ENCODE assay signal across 8 cellular contexts in genomic region chrX:119880552-119881437, GRCh38. TPM values are rescaled to one million over a fixed set of nuclear protein-coding genes. Genes with fewer than 3 reads are reported as not detected.
A peak's percentile ranks its signal among the peaks of the same experiment; 100 is the strongest.
DNase-seq lines count a peak whose midpoint lies in the region; ATAC-seq, FAIRE-seq and TF ChIP-seq lines count a peak whose summit lies in the region.

No MANE protein-coding gene starts in this region.

- POLR2A ChIA-PET in activated CD4-positive, alpha-beta memory T cell treated with anti-CD3 and anti-CD28 coated beads for 36 hours (lab: Charles Lee) = interaction anchor here (0.5 kb wide), 1 partner anchor 101 kb away, joined by 4 read pairs; no protein-coding TSS in a partner anchor

- no peak overlapping the region for H3K4me3 Mint-ChIP-seq in CD14-positive monocyte
- H3K4me3 Mint-ChIP-seq in activated CD4-positive, alpha-beta memory T cell treated with anti-CD3 and anti-CD28 coated beads for 36 hours = no peak overlapping the region

- no peak overlapping the region for H3K9ac ChIP-seq in parathyroid adenoma

- no peaks in the 10 kb centered on the region for H3K9me3 Mint-ChIP-seq in CD14-positive monocyte
- H3K9me3 Mint-ChIP-seq in activated CD4-positive, alpha-beta memory T cell treated with anti-CD3 and anti-CD28 coated beads for 36 hours = no peaks in the 10 kb centered on the region

- CTCF ChIA-PET in activated CD4-positive, alpha-beta memory T cell treated with anti-CD3 and anti-CD28 coated beads for 36 hours (lab: Charles Lee) = interaction anchor here (0.6 to 1.8 kb wide), 3 partner anchors 11 to 89 kb away, joined by 4 read pairs; partner anchors contain the start of genes RPL39 and UPF3B

- H3K27ac ChIP-seq in parathyroid adenoma = no peak overlapping the region

- H3K9me3 ChIP-seq in parathyroid adenoma (ENCODE audit: control insufficient read depth, low read length) = no peaks in the 10 kb centered on the region

- intact Hi-C loops in CD14-positive monocyte (cut with micrococcal nuclease) = no loop called here
- intact Hi-C loops in activated CD4-positive, alpha-beta memory T cell treated with anti-CD3 and anti-CD28 coated beads for 36 hours (cut with micrococcal nuclease) = loop anchor here (2.0 to 10.0 kb wide), 2 partner anchors 90 to 364 kb away; partner anchors contain the start of gene RPL39

- peaks cover 15% of the 10 kb centered on the region for H3K4me1 Mint-ChIP-seq in CD14-positive monocyte
- peaks cover 9% of the 10 kb centered on the region for H3K4me1 Mint-ChIP-seq in activated CD4-positive, alpha-beta memory T cell treated with anti-CD3 and anti-CD28 coated beads for 36 hours (ENCODE audit: low read depth)

- H2AFZ ChIP-seq in parathyroid adenoma = no peak overlapping the region

- no peaks in the 10 kb centered on the region for H3K27me3 ChIP-seq in parathyroid adenoma (ENCODE audit: control insufficient read depth, insufficient read depth, low read length)

- peak; percentile 95 for FAIRE-seq in GM18507 (lab: Jason Lieb, UNC)

- peak overlapping the region in 2 of 7 donors; percentile 30 to 38 for H3K27ac Mint-ChIP-seq in CD14-positive monocyte
- H3K27ac Mint-ChIP-seq in activated CD4-positive, alpha-beta memory T cell treated with anti-CD3 and anti-CD28 coated beads for 36 hours = peak overlapping the region; percentile 5

- no peaks in the 10 kb centered on the region for H3K36me3 ChIP-seq in parathyroid adenoma (ENCODE audit: control insufficient read depth, insufficient read depth, low read length)

- peaks cover 0 to 5% (median 0%) of the 10 kb centered on the region in 3 donors for H3K27me3 Mint-ChIP-seq in CD14-positive monocyte (ENCODE audit: low read depth in 3 of 3)
- H3K27me3 Mint-ChIP-seq in activated CD4-positive, alpha-beta memory T cell treated with anti-CD3 and anti-CD28 coated beads for 36 hours = no peaks in the 10 kb centered on the region

- no peak overlapping the region for H3K4me3 ChIP-seq in fibroblast of the aortic adventitia (ENCODE audit: low read depth, low read length)
- no peak overlapping the region for H3K4me3 ChIP-seq in parathyroid adenoma (ENCODE audit: low read depth, low read length)

- peaks cover 13 to 25% of the 10 kb centered on the region in 2 donors for H3K36me3 Mint-ChIP-seq in CD14-positive monocyte
- peaks cover 5% of the 10 kb centered on the region for H3K36me3 Mint-ChIP-seq in activated CD4-positive, alpha-beta memory T cell treated with anti-CD3 and anti-CD28 coated beads for 36 hours

- ATAC-seq in HG02973 (IDR thresholded peaks at IDR 0.05; ENCODE audit: unreplicated experiment) = peak; percentile 86

- H3K79me2 ChIP-seq in parathyroid adenoma = no peaks in the 10 kb centered on the region

- DNase-seq in CD14-positive monocyte (ENCODE audit: low spot score) (no peak), GM18507 (ENCODE audit: extremely low spot score, insufficient read length, low read depth) (no peak), NCI-H526 treated with DMSO at 0.1 percent for 48 hours (lab: John Stamatoyannopoulos, UW) (peak; percentile 18), fibroblast of the aortic adventitia (ENCODE audit: low read depth) (peak; percentile 62)
- peak; percentile 34 for DNase-seq in activated CD4-positive, alpha-beta memory T cell treated with anti-CD3 and anti-CD28 coated beads for 36 hours
- DNase-seq in NK-92 treated with Interleukin-12 subunit alpha and Interleukin-12 subunit beta, amount 100 ng/mL, for 24 hours (lab: John Stamatoyannopoulos, UW) = no peak

- H3K4me2 ChIP-seq in parathyroid adenoma (ENCODE audit: low read length) = no peak overlapping the region

- H3K4me1 ChIP-seq in parathyroid adenoma = no peaks in the 10 kb centered on the region

- TF ChIP-seq CTCF in CD14-positive monocyte (IDR thresholded peaks at IDR 0.05) (peak; percentile 63), fibroblast of the aortic adventitia (IDR thresholded peaks at IDR 0.05; ENCODE audit: insufficient read depth, low read length) (peak; percentile 80), parathyroid adenoma (IDR thresholded peaks at IDR 0.05) (peak; percentile 42)

RNA-seq across cellular contexts. Expression of gene NDUFA1, which starts 9.2 kb away (rescaled TPM):
- 100 to 1,000 TPM; 321 to 353 TPM for polyA plus RNA-seq in CD14-positive monocyte
- 100 to 1,000 TPM; 103 to 104 TPM for total RNA-seq in activated CD4-positive, alpha-beta memory T cell treated with anti-CD3 and anti-CD28 coated beads for 36 hours
- total RNA-seq in fibroblast of the aortic adventitia (ENCODE audit: low replicate concordance) = 63.3 and 111 TPM in 2 replicates

RNA-seq across cellular contexts. Expression of gene RNF113A, which starts 9.3 kb away (rescaled TPM):
- polyA plus RNA-seq in CD14-positive monocyte = 10 to 100 TPM; 20.4 to 21.6 TPM
- total RNA-seq in activated CD4-positive, alpha-beta memory T cell treated with anti-CD3 and anti-CD28 coated beads for 36 hours = 10 to 100 TPM; 23.1 to 26.2 TPM
- 10.0 and 11.7 TPM in 2 replicates for total RNA-seq in fibroblast of the aortic adventitia (ENCODE audit: low replicate concordance)

RNA-seq across cellular contexts. Expression of gene AKAP14, which starts 14.9 kb away (rescaled TPM):
- polyA plus RNA-seq in CD14-positive monocyte = not detected
- not detected for total RNA-seq in activated CD4-positive, alpha-beta memory T cell treated with anti-CD3 and anti-CD28 coated beads for 36 hours
- total RNA-seq in fibroblast of the aortic adventitia (ENCODE audit: low replicate concordance) = not detected in 2 replicates

RNA-seq across cellular contexts. Expression of gene UPF3B, which starts 28.0 kb away (rescaled TPM):
- polyA plus RNA-seq in CD14-positive monocyte = 1 to 10 TPM; 2.1 to 2.5 TPM
- 10 to 100 TPM; 14.8 to 15.3 TPM for total RNA-seq in activated CD4-positive, alpha-beta memory T cell treated with anti-CD3 and anti-CD28 coated beads for 36 hours
- 2.1 and 7.5 TPM in 2 replicates for total RNA-seq in fibroblast of the aortic adventitia (ENCODE audit: low replicate concordance)

Comparison
In these comparisons a context has a peak if more than half of its experiments do, and no peak if none do; other contexts are left out.
1. DNase-seq: peak in NCI-H526 treated with DMSO at 0.1 percent for 48 hours (single experiment), activated CD4-positive, alpha-beta memory T cell treated with anti-CD3 and anti-CD28 coated beads for 36 hours (single experiment) and fibroblast of the aortic adventitia (single experiment); none in CD14-positive monocyte (single experiment), GM18507 (single experiment) and NK-92 treated with Interleukin-12 subunit alpha and Interleukin-12 subunit beta, amount 100 ng/mL, for 24 hours (single experiment).
2. Peak in every context shown above with its lines, with median percentiles within 50 percentile points of each other: CTCF ChIP-seq.